Comparison of ENCODE assay signal across 8 cellular contexts in genomic region chr7:124856299-124856888, GRCh38.
DNase-seq lines count a peak whose midpoint lies in the region; ATAC-seq and TF ChIP-seq lines count a peak whose summit lies in the region.

No MANE protein-coding gene starts in this region.

- TF ChIP-seq CTCF in VCaP (conservative IDR thresholded peaks at IDR 0.05), result peak; percentile 84

- DNase-seq in Daoy (ENCODE audit: low read depth), result peak; percentile 30
- peak; percentile 39 for DNase-seq in M059J (ENCODE audit: low read depth)
- peak; percentile 10 for DNase-seq in iPS-NIHi7 (ENCODE audit: extremely low spot score)
- no peak for DNase-seq in NCI-H524 treated with DMSO at 0.1 percent for 48 hours (lab: John Stamatoyannopoulos, UW)

- no peak overlapping the region for H3K27ac ChIP-seq in VCaP

- ATAC-seq in GM19467 (IDR thresholded peaks at IDR 0.05; ENCODE audit: unreplicated experiment) (peak; percentile 67), GM18873 (IDR thresholded peaks at IDR 0.05; ENCODE audit: low FRiP score, unreplicated experiment) (no peak), GM21515 (IDR thresholded peaks at IDR 0.05; ENCODE audit: unreplicated experiment) (no peak)
